Comparison of ENCODE assay signal across 23 cellular contexts in the genomic region with DNA sequence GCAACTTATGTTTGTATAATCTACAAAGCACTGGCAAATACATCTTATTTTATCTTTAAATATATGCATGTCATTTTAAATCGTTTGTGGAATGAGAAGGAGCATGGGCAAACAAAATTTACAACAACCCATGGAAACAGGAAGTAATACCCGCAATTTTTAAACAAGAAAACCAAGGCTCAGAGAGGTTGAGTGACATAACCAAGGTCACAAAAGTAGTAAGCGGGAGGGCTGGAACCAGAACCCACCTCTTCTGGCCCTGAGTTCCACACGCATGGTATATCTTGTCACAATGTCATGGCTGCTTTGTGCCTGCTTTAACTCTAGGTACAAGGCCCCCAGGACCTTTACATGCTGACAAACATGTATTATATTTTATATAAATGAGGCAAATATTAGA.
DNase-seq lines count a peak whose midpoint lies in the region; ATAC-seq and TF ChIP-seq lines count a peak whose summit lies in the region.
"Had no signal": no experiment of that assay in that cellular context is flagged by ENCODE, and none has a peak within 500 bp of the region (broad histone marks: within the 10 kb centered on the region; RNA-seq: fewer than 3 reads in every experiment).

No MANE protein-coding gene starts in this region.

- no peaks in the 10 kb centered on the region for H3K27me3 ChIP-seq in DOHH2 (ENCODE audit: control insufficient read depth, low read length)
- H3K27me3 ChIP-seq in RWPE2 (ENCODE audit: insufficient read depth, poor library complexity, severe bottlenecking) = no peaks in the 10 kb centered on the region
- H3K27me3 ChIP-seq: pancreas, tibial nerve had no signal

- ATAC-seq in RWPE2 (ENCODE audit: low read depth) = no peak
- ATAC-seq: left colon, pancreas had no signal

- DNase-seq in MV-4-11 (lab: John Stamatoyannopoulos, UW) (peak; percentile 84), RWPE2 (ENCODE audit: low spot score) (no peak), epithelial cell of prostate (ENCODE audit: low read depth, low spot score) (no peak), T1000 (lab: John Stamatoyannopoulos, UW) (no peak), NCI-H82 (lab: John Stamatoyannopoulos, UW) (no peak), AG20443 (ENCODE audit: low spot score) (no peak)
- DNase-seq: activated CD4-positive, alpha-beta T cell treated with anti-CD3 and anti-CD28 coated beads, Interleukin-2, amount 10 ng/mL, durations not matched to agents 7 days and 5 days; activated naive CD4-positive, alpha-beta T cell; activated T-cell treated with anti-CD3 and anti-CD28 coated beads, Interleukin-2, amount 50 U/mL, for 24 hours; C1 segment of cervical spinal cord; dermis blood vessel endothelial cell; esophagus squamous epithelium; foreskin melanocyte; left colon; NCI-H146; NCI-H446 treated with DMSO at 0.1 percent for 48 hours; pancreas; retina; small intestine; stimulated activated CD4-positive, alpha-beta T cell treated with anti-CD3 and anti-CD28 coated beads, Interleukin-2, amount 100 ng/mL, for 24 hours had no signal

- no peak overlapping the region for H3K4me2 ChIP-seq in DOHH2 (ENCODE audit: low read length)

- H3K79me2 ChIP-seq in DOHH2 (ENCODE audit: control insufficient read depth, low read length) = no peaks in the 10 kb centered on the region

- H3K4me1 ChIP-seq in DOHH2 (ENCODE audit: control insufficient read depth, low read length) = peaks cover 44% of the 10 kb centered on the region
- H3K4me1 ChIP-seq in RWPE2 (ENCODE audit: insufficient read depth, poor library complexity, severe bottlenecking) = peaks cover 22% of the 10 kb centered on the region
- H3K4me1 ChIP-seq: pancreas, tibial nerve had no signal

- H3K4me3 ChIP-seq in DOHH2 (ENCODE audit: low read length) = no peak overlapping the region
- no peak overlapping the region for H3K4me3 ChIP-seq in RWPE2 (ENCODE audit: severe bottlenecking)
- H3K4me3 ChIP-seq: esophagus squamous epithelium, GM23248, pancreas, tibial nerve had no signal

- H3F3A ChIP-seq in DOHH2 (ENCODE audit: control insufficient read depth, insufficient read depth) = peaks cover 10% of the 10 kb centered on the region

- H4K20me1 ChIP-seq in DOHH2 (ENCODE audit: control insufficient read depth, insufficient read depth, low read depth, low read length) = no peaks in the 10 kb centered on the region

- H3K9me2 ChIP-seq in DOHH2 (replicated peaks; ENCODE audit: control insufficient read depth, low read length) = no peaks in the 10 kb centered on the region

- no peak for TF ChIP-seq CTCF in DOHH2 (IDR thresholded peaks at IDR 0.05; ENCODE audit: low read depth, low read length, poor library complexity, severe bottlenecking)
- TF ChIP-seq CTCF in RWPE2 (IDR thresholded peaks at IDR 0.05; ENCODE audit: poor library complexity, severe bottlenecking) = no peak

- H3K9me3 ChIP-seq in DOHH2 (ENCODE audit: control insufficient read depth, insufficient read depth, low read length) (no peaks in the 10 kb centered on the region), RWPE2 (ENCODE audit: severe bottlenecking) (no peaks in the 10 kb centered on the region)
- H3K9me3 ChIP-seq: esophagus squamous epithelium, pancreas, tibial nerve had no signal

- H3K27ac ChIP-seq in DOHH2 (ENCODE audit: low read depth, low read length) (peak overlapping the region; percentile 98; the same call in 1 of the 2 replicates), RWPE2 (ENCODE audit: poor library complexity, severe bottlenecking) (peak overlapping the region; percentile 73), epithelial cell of prostate (peak overlapping the region; percentile 62)
- H3K27ac ChIP-seq: pancreas, tibial nerve had no signal

- H3K36me3 ChIP-seq in DOHH2 (ENCODE audit: control insufficient read depth, low read length) (no peaks in the 10 kb centered on the region), RWPE2 (ENCODE audit: low read depth) (peaks cover 23% of the 10 kb centered on the region)
- H3K36me3 ChIP-seq: esophagus squamous epithelium, pancreas, tibial nerve had no signal
